24 cellular contexts compared by ENCODE assay signal in genomic region chr14:52922059-52922458, GRCh38. TPM values are rescaled to one million over a fixed set of nuclear protein-coding genes. Genes with fewer than 3 reads are reported as not detected.
DNase-seq lines count a peak whose midpoint lies in the region; ATAC-seq and TF ChIP-seq lines count a peak whose summit lies in the region.
"Had no signal": no experiment of that assay in that cellular context is flagged by ENCODE, and none has a peak within 500 bp of the region (broad histone marks: within the 10 kb centered on the region; RNA-seq: fewer than 3 reads in every experiment).

No MANE protein-coding gene starts in this region.

- POLR2A ChIA-PET in A673 (lab: Charles Lee; ENCODE audit: low non-redundant PET) = interaction anchor here (0.6 kb wide), 1 partner anchor 608 kb away, joined by 5 read pairs; no protein-coding TSS in a partner anchor
- POLR2A ChIA-PET in CD8-positive, alpha-beta memory T cell (lab: Charles Lee) = no interaction called here

- H3K27me3 ChIP-seq in A673 (replicated peaks; ENCODE audit: insufficient read depth, low read depth, low read length, poor library complexity) = no peaks in the 10 kb centered on the region
- H3K27me3 ChIP-seq in endodermal cell (ENCODE audit: control insufficient read depth, insufficient read depth, low read length, poor library complexity, severe bottlenecking) = no peaks in the 10 kb centered on the region
- no peaks in the 10 kb centered on the region for H3K27me3 ChIP-seq in CD8-positive, alpha-beta memory T cell (ENCODE audit: insufficient read depth, low read length, poor library complexity, severe bottlenecking)
- H3K27me3 ChIP-seq: foreskin keratinocyte, hepatocyte, pancreas, right lobe of liver, vagina had no signal

- TF ChIP-seq CTCF in A673 (conservative IDR thresholded peaks at IDR 0.05; ENCODE audit: low read depth, low read length) (no peak), HFFc6 (IDR thresholded peaks at IDR 0.05) (no peak), endodermal cell (conservative IDR thresholded peaks at IDR 0.05) (no peak), osteocyte (IDR thresholded peaks at IDR 0.05) (no peak)

- H3K9ac ChIP-seq in endodermal cell (ENCODE audit: extremely low read depth, low read length, poor library complexity, severe bottlenecking) = no peak overlapping the region

- no peak for ATAC-seq in activated T-helper 17 cell treated with anti-CD3 and anti-CD28 coated beads, Interleukin-2, amount 50 U/mL, for 72 hours (replicated peaks)
- ATAC-seq: pancreas, right lobe of liver had no signal

- H3K4me3 ChIP-seq in A673 (ENCODE audit: low read depth, low read length, poor library complexity, severe bottlenecking) = no peak overlapping the region
- no peak overlapping the region for H3K4me3 ChIP-seq in endodermal cell (ENCODE audit: low read length)
- H3K4me3 ChIP-seq in CD8-positive, alpha-beta memory T cell (ENCODE audit: low read length) = no peak overlapping the region
- H3K4me3 ChIP-seq: hepatocyte, pancreas, right lobe of liver, vagina had no signal

- H3K9me3 ChIP-seq in A673 (ENCODE audit: low read depth, low read length, poor library complexity, severe bottlenecking) = no peaks in the 10 kb centered on the region
- no peaks in the 10 kb centered on the region for H3K9me3 ChIP-seq in endodermal cell (ENCODE audit: control insufficient read depth, low read length)
- H3K9me3 ChIP-seq in CD8-positive, alpha-beta memory T cell (ENCODE audit: low read length) = no peaks in the 10 kb centered on the region
- H3K9me3 ChIP-seq: pancreas, right lobe of liver, vagina had no signal

- CTCF ChIA-PET in A673 (lab: Charles Lee) = no interaction called here
- CTCF ChIA-PET in CD8-positive, alpha-beta memory T cell (lab: Charles Lee) = interaction anchor here (1.6 kb wide), 1 partner anchor 39 kb away, joined by 7 read pairs; no protein-coding TSS in a partner anchor

- peak overlapping the region; percentile 6 for H3K27ac ChIP-seq in A673 (ENCODE audit: low read depth, low read length, poor library complexity, severe bottlenecking)
- no peak overlapping the region for H3K27ac ChIP-seq in endodermal cell (ENCODE audit: low read depth, low read length)
- no peak overlapping the region for H3K27ac ChIP-seq in CD8-positive, alpha-beta memory T cell (ENCODE audit: low read depth, low read length)
- H3K27ac ChIP-seq: foreskin keratinocyte, hepatocyte, pancreas, vagina, VCaP had no signal

- H3K4me1 ChIP-seq in A673 (ENCODE audit: insufficient read depth, low read length, poor library complexity, severe bottlenecking) = peaks cover 62% of the 10 kb centered on the region
- peaks cover 9% of the 10 kb centered on the region for H3K4me1 ChIP-seq in endodermal cell (ENCODE audit: control insufficient read depth, insufficient read depth, low read length)
- H3K4me1 ChIP-seq in CD8-positive, alpha-beta memory T cell (ENCODE audit: insufficient read depth, low read length) = peaks cover 21% of the 10 kb centered on the region

- H3K9me3 Mint-ChIP-seq in HFFc6 (no peaks in the 10 kb centered on the region), endodermal cell (no peaks in the 10 kb centered on the region), osteocyte (ENCODE audit: unreplicated experiment) (no peaks in the 10 kb centered on the region)
- H3K9me3 Mint-ChIP-seq in activated T-helper 17 cell treated with anti-CD3 and anti-CD28 coated beads, Interleukin-2, amount 50 U/mL, for 72 hours = no peaks in the 10 kb centered on the region
- no peaks in the 10 kb centered on the region for H3K9me3 Mint-ChIP-seq in CD8-positive, alpha-beta memory T cell
- H3K9me3 Mint-ChIP-seq: activated naive CD8-positive, alpha-beta T cell treated with anti-CD3 and anti-CD28 coated beads for 36 hours; immature natural killer cell; T-helper 1 cell treated with Interleukin-12 subunit alpha and Interleukin-12 subunit beta and Interleukin-4 antibody, amounts not matched to agents 30 μg/mL and 1 μg/mL, for 36 hours had no signal

- no peaks in the 10 kb centered on the region for H3K36me3 ChIP-seq in A673 (ENCODE audit: insufficient read depth, low read length, poor library complexity, severe bottlenecking)
- H3K36me3 ChIP-seq in endodermal cell (ENCODE audit: control insufficient read depth, insufficient read depth, low read length) = peaks cover 52% of the 10 kb centered on the region
- no peaks in the 10 kb centered on the region for H3K36me3 ChIP-seq in CD8-positive, alpha-beta memory T cell (ENCODE audit: insufficient read depth, low read length)
- H3K36me3 ChIP-seq: pancreas, right lobe of liver had no signal

- DNase-seq in A673 (ENCODE audit: low spot score) (no peak), HFFc6 (no peak), endodermal cell (peak; percentile 53), osteocyte (ENCODE audit: extremely low spot score, unreplicated experiment) (no peak), medulla oblongata (ENCODE audit: extremely low spot score) (no peak), HuH-7 (ENCODE audit: low spot score) (no peak)
- DNase-seq in CD8-positive, alpha-beta memory T cell = no peak
- DNase-seq: activated CD8-positive, alpha-beta memory T cell treated with anti-CD3 and anti-CD28 coated beads, Interleukin-2, amount 50 U/mL, for 4 hours; activated naive CD8-positive, alpha-beta T cell treated with anti-CD3 and anti-CD28 coated beads for 36 hours; cerebellar nuclear complex; effector CD4-positive, alpha-beta T cell; erythroblast; immature natural killer cell; NCI-H1092 treated with DMSO at 0.1 percent for 48 hours; NCI-H2029 treated with DMSO at 0.1 percent for 48 hours; right lobe of liver had no signal

- no TSS peak for BruUV-seq in A673 (replicated peaks; lab: Mats Ljungman, UMichigan)

- intact Hi-C loops in A673 (cut with micrococcal nuclease; ENCODE audit: unreplicated experiment) = no loop called here

- H3K36me3 Mint-ChIP-seq in HFFc6 (ENCODE audit: low read depth) (peaks cover 17% of the 10 kb centered on the region), endodermal cell (ENCODE audit: low read depth) (peaks cover 35% of the 10 kb centered on the region), osteocyte (ENCODE audit: unreplicated experiment) (peaks cover 5% of the 10 kb centered on the region)
- H3K36me3 Mint-ChIP-seq in activated T-helper 17 cell treated with anti-CD3 and anti-CD28 coated beads, Interleukin-2, amount 50 U/mL, for 72 hours (ENCODE audit: low read depth) = no peaks in the 10 kb centered on the region
- H3K36me3 Mint-ChIP-seq in CD8-positive, alpha-beta memory T cell = peaks cover 0 to 4% (median 0%) of the 10 kb centered on the region in 3 donors
- H3K36me3 Mint-ChIP-seq: activated naive CD8-positive, alpha-beta T cell treated with anti-CD3 and anti-CD28 coated beads for 36 hours; CD14-positive monocyte; immature natural killer cell had no signal

- H3K4me3 Mint-ChIP-seq in HFFc6 = peak overlapping the region; percentile 27; the same call in 1 of the 2 replicates
- H3K4me3 Mint-ChIP-seq in endodermal cell = no peak overlapping the region
- H3K4me3 Mint-ChIP-seq in osteocyte (ENCODE audit: unreplicated experiment) = no peak overlapping the region
- H3K4me3 Mint-ChIP-seq in activated T-helper 17 cell treated with anti-CD3 and anti-CD28 coated beads, Interleukin-2, amount 50 U/mL, for 72 hours = no peak overlapping the region
- no peak overlapping the region for H3K4me3 Mint-ChIP-seq in CD8-positive, alpha-beta memory T cell
- H3K4me3 Mint-ChIP-seq: activated naive CD8-positive, alpha-beta T cell treated with anti-CD3 and anti-CD28 coated beads for 36 hours; CD14-positive monocyte; immature natural killer cell; T-helper 1 cell treated with Interleukin-12 subunit alpha and Interleukin-12 subunit beta and Interleukin-4 antibody, amounts not matched to agents 30 μg/mL and 1 μg/mL, for 36 hours had no signal

- H3K27me3 Mint-ChIP-seq in HFFc6 (ENCODE audit: insufficient read depth) (peaks cover 2% of the 10 kb centered on the region), endodermal cell (ENCODE audit: insufficient read depth) (no peaks in the 10 kb centered on the region), osteocyte (ENCODE audit: unreplicated experiment) (no peaks in the 10 kb centered on the region)
- no peaks in the 10 kb centered on the region for H3K27me3 Mint-ChIP-seq in activated T-helper 17 cell treated with anti-CD3 and anti-CD28 coated beads, Interleukin-2, amount 50 U/mL, for 72 hours
- peaks cover 2 to 15% of the 10 kb centered on the region in 2 donors for H3K27me3 Mint-ChIP-seq in CD8-positive, alpha-beta memory T cell
- H3K27me3 Mint-ChIP-seq: activated naive CD8-positive, alpha-beta T cell treated with anti-CD3 and anti-CD28 coated beads for 36 hours had no signal

- H3K4me1 Mint-ChIP-seq in HFFc6 (ENCODE audit: low read depth) = peaks cover 92% of the 10 kb centered on the region
- peaks cover 52% of the 10 kb centered on the region for H3K4me1 Mint-ChIP-seq in endodermal cell
- peaks cover 90% of the 10 kb centered on the region for H3K4me1 Mint-ChIP-seq in osteocyte (ENCODE audit: unreplicated experiment)
- peaks cover 16% of the 10 kb centered on the region for H3K4me1 Mint-ChIP-seq in activated T-helper 17 cell treated with anti-CD3 and anti-CD28 coated beads, Interleukin-2, amount 50 U/mL, for 72 hours
- H3K4me1 Mint-ChIP-seq in CD8-positive, alpha-beta memory T cell = peaks cover 25 to 39% (median 31%) of the 10 kb centered on the region in 3 donors

- peak overlapping the region; percentile 53 for H3K27ac Mint-ChIP-seq in HFFc6
- H3K27ac Mint-ChIP-seq in endodermal cell = no peak overlapping the region
- H3K27ac Mint-ChIP-seq in osteocyte (ENCODE audit: unreplicated experiment) = peak overlapping the region; percentile 68
- no peak overlapping the region for H3K27ac Mint-ChIP-seq in activated T-helper 17 cell treated with anti-CD3 and anti-CD28 coated beads, Interleukin-2, amount 50 U/mL, for 72 hours
- H3K27ac Mint-ChIP-seq in CD8-positive, alpha-beta memory T cell = peak overlapping the region in 2 of 8 donors; percentile 35 to 49
- H3K27ac Mint-ChIP-seq: activated naive CD8-positive, alpha-beta T cell treated with anti-CD3 and anti-CD28 coated beads for 36 hours had no signal

RNA-seq across cellular contexts. Expression of gene FERMT2, which starts 28.8 kb away (rescaled TPM):
- 38.3 and 48.0 TPM in 2 replicates for total RNA-seq in A673 (2021)
- total RNA-seq in HFFc6 (2021; fragmentation: NEBNext Ultra II Directional; extraction: Animal tissue kit (Norgen Biotek cat#: 25700)) = 100 to 1,000 TPM; 109 to 152 (median 127) TPM
- total RNA-seq in endodermal cell = 100 to 1,000 TPM; 350 to 377 TPM
- 103 TPM for polyA plus RNA-seq in endodermal cell (2013, experiment 1 of 2)
- 104 TPM for polyA plus RNA-seq in endodermal cell (2013, experiment 2 of 2)
- total RNA-seq in osteocyte = 302 and 304 TPM in 2 replicates
- 1 to 10 TPM; 1.3 to 5.0 TPM for total RNA-seq in activated T-helper 17 cell treated with anti-CD3 and anti-CD28 coated beads, Interleukin-2, amount 50 U/mL, for 72 hours
- total RNA-seq in CD8-positive, alpha-beta memory T cell = 1 to 10 TPM in 1 of 2 experiments, under 1 TPM in 1; 0.93 to 1.7 TPM
- 0.51 TPM for polyA plus RNA-seq in CD8-positive, alpha-beta memory T cell
- polyA plus RNA-seq: CD14-positive monocyte, immature natural killer cell had no signal

Comparison
In these comparisons a context has a peak if more than half of its experiments do, and no peak if none do; other contexts are left out.
1. H3K27ac Mint-ChIP-seq: peak in HFFc6 (single experiment) and osteocyte (single experiment); none in endodermal cell (single experiment) and activated T-helper 17 cell treated with anti-CD3 and anti-CD28 coated beads, Interleukin-2, amount 50 U/mL, for 72 hours (single experiment).